In the genomic region with DNA sequence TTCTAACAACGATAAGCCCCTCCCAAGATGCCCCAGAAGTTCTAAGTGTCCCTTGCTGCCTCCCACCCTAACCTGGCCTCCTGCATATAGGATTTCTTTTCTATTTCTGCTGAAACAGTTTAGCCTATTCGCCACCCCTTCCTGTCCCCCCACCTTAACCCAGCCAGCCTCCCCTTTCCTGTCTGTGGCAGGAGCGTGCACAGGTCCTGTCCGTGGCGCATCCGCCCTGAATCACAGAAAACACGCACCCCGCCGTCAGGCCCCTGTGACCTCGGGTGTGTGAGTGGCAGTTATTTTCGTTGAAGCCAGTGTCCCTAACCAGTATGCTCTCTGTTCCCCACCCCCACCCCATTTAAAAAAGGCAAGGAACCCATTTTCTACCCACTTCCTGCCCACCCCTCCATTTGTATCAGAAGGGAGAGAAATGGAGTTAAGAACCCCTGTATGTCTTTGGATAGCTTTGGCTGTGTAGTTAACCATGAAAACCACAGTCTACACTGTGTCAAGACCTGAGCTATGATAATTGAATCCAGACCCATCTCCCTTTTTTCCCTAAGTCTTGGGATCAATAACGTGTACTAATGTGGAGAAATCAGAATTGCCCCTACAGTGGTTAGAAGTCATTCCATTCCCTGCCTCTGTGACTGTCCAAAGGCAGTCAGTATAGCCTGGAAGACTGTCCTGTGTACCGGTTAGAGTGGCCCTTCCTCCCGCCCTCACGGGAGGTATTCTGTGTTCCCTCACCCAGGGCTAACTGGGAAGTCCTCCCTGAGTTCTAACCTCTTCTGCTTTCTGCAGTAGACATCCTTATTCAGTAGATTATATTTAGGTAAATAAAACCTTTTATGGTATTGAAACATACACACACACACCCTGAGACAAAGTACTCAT, we compare ENCODE assay signal across 7 cellular contexts. TPM values are rescaled to one million over a fixed set of nuclear protein-coding genes. Genes with fewer than 3 reads are reported as not detected.
DNase-seq lines count a peak whose midpoint lies in the region; ATAC-seq and TF ChIP-seq lines count a peak whose summit lies in the region.

No MANE protein-coding gene starts in this region.

- H3K4me3 Mint-ChIP-seq in activated CD8-positive, alpha-beta T cell treated with anti-CD3 and anti-CD28 coated beads for 36 hours = peak overlapping the region; percentile 83
- H3K4me3 Mint-ChIP-seq in osteocyte (ENCODE audit: unreplicated experiment) = peak overlapping the region; percentile 92

- peaks cover 28% of the 10 kb centered on the region for H3K36me3 Mint-ChIP-seq in activated CD8-positive, alpha-beta T cell treated with anti-CD3 and anti-CD28 coated beads for 36 hours (ENCODE audit: low read depth)
- peaks cover 28% of the 10 kb centered on the region for H3K36me3 Mint-ChIP-seq in osteocyte (ENCODE audit: unreplicated experiment)

- H3K4me3 ChIP-seq in epithelial cell of proximal tubule (ENCODE audit: low read depth, low read length) = peak overlapping the region; percentile 71

- H3K27me3 Mint-ChIP-seq in activated CD8-positive, alpha-beta T cell treated with anti-CD3 and anti-CD28 coated beads for 36 hours = peaks cover 1% of the 10 kb centered on the region
- no peaks in the 10 kb centered on the region for H3K27me3 Mint-ChIP-seq in osteocyte (ENCODE audit: unreplicated experiment)

- POLR2A ChIA-PET in activated CD8-positive, alpha-beta T cell treated with anti-CD3 and anti-CD28 coated beads for 36 hours (lab: Charles Lee) = interaction anchor here (0.6 to 1.4 kb wide), 5 partner anchors 9 to 264 kb away, joined by 3 to 7 read pairs (median 3); a partner anchor contains a TSS

- peak; percentile 77 for DNase-seq in activated CD8-positive, alpha-beta T cell treated with anti-CD3 and anti-CD28 coated beads for 36 hours
- DNase-seq in epithelial cell of proximal tubule (ENCODE audit: low read depth) = no peak
- DNase-seq in osteocyte (ENCODE audit: extremely low spot score, unreplicated experiment) = no peak
- DNase-seq in T1000 (lab: John Stamatoyannopoulos, UW) = no peak
- DNase-seq in NCI-H128 (lab: John Stamatoyannopoulos, UW; ENCODE audit: unreplicated experiment) = no peak

- intact Hi-C loops in activated CD8-positive, alpha-beta T cell treated with anti-CD3 and anti-CD28 coated beads for 36 hours (cut with micrococcal nuclease) = loop anchor here (2.0 kb wide), 1 partner anchor 13 kb away; no protein-coding TSS in a partner anchor

- H3K9me3 Mint-ChIP-seq in activated CD8-positive, alpha-beta T cell treated with anti-CD3 and anti-CD28 coated beads for 36 hours = no peaks in the 10 kb centered on the region
- no peaks in the 10 kb centered on the region for H3K9me3 Mint-ChIP-seq in osteocyte (ENCODE audit: unreplicated experiment)

- no peak for TF ChIP-seq CTCF in activated CD8-positive, alpha-beta T cell treated with anti-CD3 and anti-CD28 coated beads for 36 hours (IDR thresholded peaks at IDR 0.05)
- no peak for TF ChIP-seq CTCF in epithelial cell of proximal tubule (conservative IDR thresholded peaks at IDR 0.05; ENCODE audit: low read depth, low read length)
- no peak for TF ChIP-seq CTCF in osteocyte (IDR thresholded peaks at IDR 0.05)

- H3K27ac Mint-ChIP-seq in activated CD8-positive, alpha-beta T cell treated with anti-CD3 and anti-CD28 coated beads for 36 hours = peak overlapping the region; percentile 89
- peak overlapping the region; percentile 88 for H3K27ac Mint-ChIP-seq in osteocyte (ENCODE audit: unreplicated experiment)

- peak; percentile 23 for ATAC-seq in HG02798 (IDR thresholded peaks at IDR 0.05; ENCODE audit: poor library complexity, unreplicated experiment)
- ATAC-seq in activated CD8-positive, alpha-beta T cell treated with anti-CD3 and anti-CD28 coated beads for 36 hours = peak; percentile 68
- no peak for ATAC-seq in HG03520 (IDR thresholded peaks at IDR 0.05; ENCODE audit: unreplicated experiment)

- H3K4me1 Mint-ChIP-seq in activated CD8-positive, alpha-beta T cell treated with anti-CD3 and anti-CD28 coated beads for 36 hours (ENCODE audit: low read depth) = peaks cover 60% of the 10 kb centered on the region
- H3K4me1 Mint-ChIP-seq in osteocyte (ENCODE audit: unreplicated experiment) = peaks cover 40% of the 10 kb centered on the region

- CTCF ChIA-PET in activated CD8-positive, alpha-beta T cell treated with anti-CD3 and anti-CD28 coated beads for 36 hours (lab: Charles Lee) = interaction anchor here (1.0 to 3.7 kb wide), 5 partner anchors 9 to 78 kb away, joined by 4 to 11 read pairs (median 5); no protein-coding TSS in a partner anchor

RNA-seq across cellular contexts. Expression of a gene that starts 1.8 kb away (rescaled TPM):
- total RNA-seq in activated CD8-positive, alpha-beta T cell treated with anti-CD3 and anti-CD28 coated beads for 36 hours = 10 to 100 TPM; 18.2 to 19.0 TPM
- total RNA-seq in epithelial cell of proximal tubule (56.1 and 68.4 TPM in 2 replicates), osteocyte (50.1 and 52.2 TPM in 2 replicates)
